In the genomic region with DNA sequence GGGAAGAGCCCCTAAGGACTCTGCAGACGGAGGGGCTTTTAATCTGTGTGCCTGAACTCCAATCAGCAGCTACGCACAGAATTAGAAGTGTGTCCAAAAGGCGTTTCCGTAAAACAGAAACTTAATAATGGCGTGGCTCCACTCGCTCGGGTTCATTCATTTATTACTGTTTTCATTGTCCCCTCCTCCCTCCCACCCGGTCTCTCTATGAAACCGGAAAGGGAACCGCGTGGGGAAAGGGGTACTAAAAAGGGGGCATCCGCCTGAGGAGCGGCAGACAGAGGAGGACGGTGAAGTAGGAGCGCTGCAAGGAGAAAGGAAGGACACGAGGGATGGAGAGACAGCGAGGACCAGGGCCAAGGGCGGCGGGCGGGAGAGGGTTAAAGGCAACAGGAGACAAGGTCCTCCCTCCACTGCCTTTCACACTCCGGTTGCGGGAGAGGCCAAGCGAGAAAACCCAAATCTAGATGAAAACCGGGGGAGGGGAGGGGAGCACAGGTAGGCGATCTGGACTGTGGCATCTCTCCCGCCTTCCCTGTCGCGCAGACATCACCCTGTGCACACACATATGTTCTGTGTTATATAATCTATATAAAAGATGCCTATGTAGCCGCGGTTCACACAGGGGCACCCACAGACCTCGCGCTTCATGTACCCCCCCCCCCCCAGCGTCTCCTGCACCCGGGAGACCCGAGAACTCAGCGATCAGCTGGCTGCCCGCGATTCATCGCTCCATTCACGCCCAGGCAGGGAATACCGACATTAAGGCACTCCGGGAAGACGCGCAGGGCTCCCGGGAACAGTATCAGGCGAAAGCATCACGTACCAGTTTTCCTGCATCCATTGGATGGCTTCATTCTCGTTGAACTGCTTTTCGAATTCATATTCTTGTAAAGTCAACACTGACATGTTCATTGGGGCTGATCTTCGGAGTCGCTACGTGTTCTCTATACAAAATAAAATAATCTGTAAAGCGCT, we compare ENCODE assay signal across 1 cellular context.
A peak's percentile ranks its signal among the peaks of the same experiment; 100 is the strongest.
TF ChIP-seq lines count a peak whose summit lies in the region.

No MANE protein-coding gene starts in this region.

TF ChIP-seq in HEK293, 187 proteins besides CTCF, POLR2A, EP300 and RAD21 (continued from another document and continues in another):
- TF ChIP-seq, protein P1, sequence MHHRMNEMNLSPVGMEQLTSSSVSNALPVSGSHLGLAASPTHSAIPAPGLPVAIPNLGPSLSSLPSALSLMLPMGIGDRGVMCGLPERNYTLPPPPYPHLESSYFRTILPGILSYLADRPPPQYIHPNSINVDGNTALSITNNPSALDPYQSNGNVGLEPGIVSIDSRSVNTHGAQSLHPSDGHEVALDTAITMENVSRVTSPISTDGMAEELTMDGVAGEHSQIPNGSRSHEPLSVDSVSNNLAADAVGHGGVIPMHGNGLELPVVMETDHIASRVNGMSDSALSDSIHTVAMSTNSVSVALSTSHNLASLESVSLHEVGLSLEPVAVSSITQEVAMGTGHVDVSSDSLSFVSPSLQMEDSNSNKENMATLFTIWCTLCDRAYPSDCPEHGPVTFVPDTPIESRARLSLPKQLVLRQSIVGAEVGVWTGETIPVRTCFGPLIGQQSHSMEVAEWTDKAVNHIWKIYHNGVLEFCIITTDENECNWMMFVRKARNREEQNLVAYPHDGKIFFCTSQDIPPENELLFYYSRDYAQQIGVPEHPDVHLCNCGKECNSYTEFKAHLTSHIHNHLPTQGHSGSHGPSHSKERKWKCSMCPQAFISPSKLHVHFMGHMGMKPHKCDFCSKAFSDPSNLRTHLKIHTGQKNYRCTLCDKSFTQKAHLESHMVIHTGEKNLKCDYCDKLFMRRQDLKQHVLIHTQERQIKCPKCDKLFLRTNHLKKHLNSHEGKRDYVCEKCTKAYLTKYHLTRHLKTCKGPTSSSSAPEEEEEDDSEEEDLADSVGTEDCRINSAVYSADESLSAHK (tag by site-specific recombination; IDR thresholded peaks at IDR 0.05) = peak; percentile 44; the same call in 1 of the 2 replicates
- TF ChIP-seq ZNF747 (tag by site-specific recombination; IDR thresholded peaks at IDR 0.05) = no peak
- no peak for TF ChIP-seq ZNF792 (tag by site-specific recombination; IDR thresholded peaks at IDR 0.05)
- TF ChIP-seq ZXDB (tag by site-specific recombination; IDR thresholded peaks at IDR 0.05) = no peak
- TF ChIP-seq PRDM1 (tag by site-specific recombination; IDR thresholded peaks at IDR 0.05) = peak; percentile 70
- TF ChIP-seq ZIC2 (tag by site-specific recombination; IDR thresholded peaks at IDR 0.05) = 0 out of 2 replicates have a peak, but pooled peaks have one; percentile 10
- 0 out of 2 replicates have a peak, but pooled peaks have one; percentile 13 for TF ChIP-seq OVOL3 (tag by site-specific recombination; IDR thresholded peaks at IDR 0.05)
- no peak for TF ChIP-seq ZNF155 (tag by site-specific recombination; IDR thresholded peaks at IDR 0.05)
- no peak for TF ChIP-seq ZNF391 (tag by site-specific recombination; IDR thresholded peaks at IDR 0.05; ENCODE audit: borderline replicate concordance, low read depth)
- TF ChIP-seq, protein P2, sequence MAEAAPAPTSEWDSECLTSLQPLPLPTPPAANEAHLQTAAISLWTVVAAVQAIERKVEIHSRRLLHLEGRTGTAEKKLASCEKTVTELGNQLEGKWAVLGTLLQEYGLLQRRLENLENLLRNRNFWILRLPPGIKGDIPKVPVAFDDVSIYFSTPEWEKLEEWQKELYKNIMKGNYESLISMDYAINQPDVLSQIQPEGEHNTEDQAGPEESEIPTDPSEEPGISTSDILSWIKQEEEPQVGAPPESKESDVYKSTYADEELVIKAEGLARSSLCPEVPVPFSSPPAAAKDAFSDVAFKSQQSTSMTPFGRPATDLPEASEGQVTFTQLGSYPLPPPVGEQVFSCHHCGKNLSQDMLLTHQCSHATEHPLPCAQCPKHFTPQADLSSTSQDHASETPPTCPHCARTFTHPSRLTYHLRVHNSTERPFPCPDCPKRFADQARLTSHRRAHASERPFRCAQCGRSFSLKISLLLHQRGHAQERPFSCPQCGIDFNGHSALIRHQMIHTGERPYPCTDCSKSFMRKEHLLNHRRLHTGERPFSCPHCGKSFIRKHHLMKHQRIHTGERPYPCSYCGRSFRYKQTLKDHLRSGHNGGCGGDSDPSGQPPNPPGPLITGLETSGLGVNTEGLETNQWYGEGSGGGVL (tag by site-specific recombination; IDR thresholded peaks at IDR 0.05) = peak; percentile 57
- no peak for TF ChIP-seq ZNF24 (tag by site-specific recombination; IDR thresholded peaks at IDR 0.05)
- TF ChIP-seq ZNF114 (tag by site-specific recombination; IDR thresholded peaks at IDR 0.05) = no peak
- no peak for TF ChIP-seq ZNF214 (tag by site-specific recombination; IDR thresholded peaks at IDR 0.05; ENCODE audit: borderline replicate concordance)
- TF ChIP-seq, protein P3, sequence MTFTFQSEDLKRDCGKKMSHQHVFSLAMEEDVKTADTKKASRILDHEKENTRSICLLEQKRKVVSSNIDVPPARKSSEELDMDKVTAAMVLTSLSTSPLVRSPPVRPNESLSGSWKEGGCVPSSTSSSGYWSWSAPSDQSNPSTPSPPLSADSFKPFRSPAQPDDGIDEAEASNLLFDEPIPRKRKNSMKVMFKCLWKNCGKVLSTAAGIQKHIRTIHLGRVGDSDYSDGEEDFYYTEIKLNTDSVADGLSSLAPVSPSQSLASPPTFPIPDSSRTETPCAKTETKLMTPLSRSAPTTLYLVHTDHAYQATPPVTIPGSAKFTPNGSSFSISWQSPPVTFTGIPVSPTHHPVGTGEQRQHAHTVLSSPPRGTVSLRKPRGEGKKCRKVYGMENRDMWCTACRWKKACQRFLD (tag by site-specific recombination; IDR thresholded peaks at IDR 0.05) = no peak
- TF ChIP-seq BCL11A (tag by site-specific recombination; IDR thresholded peaks at IDR 0.05; ENCODE audit: low read depth) = no peak
- no peak for TF ChIP-seq ZBTB7A (tag by site-specific recombination; IDR thresholded peaks at IDR 0.05; ENCODE audit: low read depth)
- TF ChIP-seq, protein P4, sequence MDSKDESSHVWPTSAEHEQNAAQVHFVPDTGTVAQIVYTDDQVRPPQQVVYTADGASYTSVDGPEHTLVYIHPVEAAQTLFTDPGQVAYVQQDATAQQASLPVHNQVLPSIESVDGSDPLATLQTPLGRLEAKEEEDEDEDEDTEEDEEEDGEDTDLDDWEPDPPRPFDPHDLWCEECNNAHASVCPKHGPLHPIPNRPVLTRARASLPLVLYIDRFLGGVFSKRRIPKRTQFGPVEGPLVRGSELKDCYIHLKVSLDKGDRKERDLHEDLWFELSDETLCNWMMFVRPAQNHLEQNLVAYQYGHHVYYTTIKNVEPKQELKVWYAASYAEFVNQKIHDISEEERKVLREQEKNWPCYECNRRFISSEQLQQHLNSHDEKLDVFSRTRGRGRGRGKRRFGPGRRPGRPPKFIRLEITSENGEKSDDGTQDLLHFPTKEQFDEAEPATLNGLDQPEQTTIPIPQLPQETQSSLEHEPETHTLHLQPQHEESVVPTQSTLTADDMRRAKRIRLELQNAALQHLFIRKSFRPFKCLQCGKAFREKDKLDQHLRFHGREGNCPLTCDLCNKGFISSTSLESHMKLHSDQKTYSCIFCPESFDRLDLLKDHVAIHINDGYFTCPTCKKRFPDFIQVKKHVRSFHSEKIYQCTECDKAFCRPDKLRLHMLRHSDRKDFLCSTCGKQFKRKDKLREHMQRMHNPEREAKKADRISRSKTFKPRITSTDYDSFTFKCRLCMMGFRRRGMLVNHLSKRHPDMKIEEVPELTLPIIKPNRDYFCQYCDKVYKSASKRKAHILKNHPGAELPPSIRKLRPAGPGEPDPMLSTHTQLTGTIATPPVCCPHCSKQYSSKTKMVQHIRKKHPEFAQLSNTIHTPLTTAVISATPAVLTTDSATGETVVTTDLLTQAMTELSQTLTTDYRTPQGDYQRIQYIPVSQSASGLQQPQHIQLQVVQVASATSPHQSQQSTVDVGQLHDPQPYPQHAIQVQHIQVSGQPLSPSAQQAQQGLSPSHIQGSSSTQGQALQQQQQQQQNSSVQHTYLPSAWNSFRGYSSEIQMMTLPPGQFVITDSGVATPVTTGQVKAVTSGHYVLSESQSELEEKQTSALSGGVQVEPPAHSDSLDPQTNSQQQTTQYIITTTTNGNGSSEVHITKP (tag by site-specific recombination; IDR thresholded peaks at IDR 0.05) = peak; percentile 98
- 0 out of 2 replicates have a peak, but pooled peaks have one; percentile 7 for TF ChIP-seq TCF7L2 (IDR thresholded peaks at IDR 0.05; ENCODE audit: borderline replicate concordance, low read depth, low read length)
- TF ChIP-seq ZNF16 (tag by site-specific recombination; IDR thresholded peaks at IDR 0.05; ENCODE audit: low read depth) = no peak
- TF ChIP-seq YY1 (tag by site-specific recombination; IDR thresholded peaks at IDR 0.05) = no peak
- TF ChIP-seq ZNF48 (tag by site-specific recombination; IDR thresholded peaks at IDR 0.05) = no peak
- TF ChIP-seq ZNF221 (tag by site-specific recombination; IDR thresholded peaks at IDR 0.05; ENCODE audit: borderline replicate concordance) = no peak
- no peak for TF ChIP-seq ZNF302 (tag by site-specific recombination; IDR thresholded peaks at IDR 0.05; ENCODE audit: low read depth)
- TF ChIP-seq ZBTB20 (tag by site-specific recombination; IDR thresholded peaks at IDR 0.05) = peak; percentile 57; the same call in 1 of the 2 replicates
- peak; percentile 87 for TF ChIP-seq ZNF366 (tag by site-specific recombination; conservative IDR thresholded peaks at IDR 0.05)
- TF ChIP-seq KLF16 (tag by site-specific recombination; IDR thresholded peaks at IDR 0.05) = 0 out of 2 replicates have a peak, but pooled peaks have one; percentile 38
- TF ChIP-seq, protein P5, sequence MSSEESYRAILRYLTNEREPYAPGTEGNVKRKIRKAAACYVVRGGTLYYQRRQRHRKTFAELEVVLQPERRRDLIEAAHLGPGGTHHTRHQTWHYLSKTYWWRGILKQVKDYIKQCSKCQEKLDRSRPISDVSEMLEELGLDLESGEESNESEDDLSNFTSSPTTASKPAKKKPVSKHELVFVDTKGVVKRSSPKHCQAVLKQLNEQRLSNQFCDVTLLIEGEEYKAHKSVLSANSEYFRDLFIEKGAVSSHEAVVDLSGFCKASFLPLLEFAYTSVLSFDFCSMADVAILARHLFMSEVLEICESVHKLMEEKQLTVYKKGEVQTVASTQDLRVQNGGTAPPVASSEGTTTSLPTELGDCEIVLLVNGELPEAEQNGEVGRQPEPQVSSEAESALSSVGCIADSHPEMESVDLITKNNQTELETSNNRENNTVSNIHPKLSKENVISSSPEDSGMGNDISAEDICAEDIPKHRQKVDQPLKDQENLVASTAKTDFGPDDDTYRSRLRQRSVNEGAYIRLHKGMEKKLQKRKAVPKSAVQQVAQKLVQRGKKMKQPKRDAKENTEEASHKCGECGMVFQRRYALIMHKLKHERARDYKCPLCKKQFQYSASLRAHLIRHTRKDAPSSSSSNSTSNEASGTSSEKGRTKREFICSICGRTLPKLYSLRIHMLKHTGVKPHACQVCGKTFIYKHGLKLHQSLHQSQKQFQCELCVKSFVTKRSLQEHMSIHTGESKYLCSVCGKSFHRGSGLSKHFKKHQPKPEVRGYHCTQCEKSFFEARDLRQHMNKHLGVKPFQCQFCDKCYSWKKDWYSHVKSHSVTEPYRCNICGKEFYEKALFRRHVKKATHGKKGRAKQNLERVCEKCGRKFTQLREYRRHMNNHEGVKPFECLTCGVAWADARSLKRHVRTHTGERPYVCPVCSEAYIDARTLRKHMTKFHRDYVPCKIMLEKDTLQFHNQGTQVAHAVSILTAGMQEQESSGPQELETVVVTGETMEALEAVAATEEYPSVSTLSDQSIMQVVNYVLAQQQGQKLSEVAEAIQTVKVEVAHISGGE (tag by site-specific recombination; conservative IDR thresholded peaks at IDR 0.05; ENCODE audit: low read depth) = peak; percentile 86
- peak; percentile 33 for TF ChIP-seq ZFHX2 (tag by site-specific recombination; conservative IDR thresholded peaks at IDR 0.05)
- no peak for TF ChIP-seq ZNF274 (IDR thresholded peaks at IDR 0.05; ENCODE audit: low read length)
- TF ChIP-seq ZNF274 (tag by site-specific recombination; IDR thresholded peaks at IDR 0.05; ENCODE audit: borderline replicate concordance) = no peak
- TF ChIP-seq, protein P6, sequence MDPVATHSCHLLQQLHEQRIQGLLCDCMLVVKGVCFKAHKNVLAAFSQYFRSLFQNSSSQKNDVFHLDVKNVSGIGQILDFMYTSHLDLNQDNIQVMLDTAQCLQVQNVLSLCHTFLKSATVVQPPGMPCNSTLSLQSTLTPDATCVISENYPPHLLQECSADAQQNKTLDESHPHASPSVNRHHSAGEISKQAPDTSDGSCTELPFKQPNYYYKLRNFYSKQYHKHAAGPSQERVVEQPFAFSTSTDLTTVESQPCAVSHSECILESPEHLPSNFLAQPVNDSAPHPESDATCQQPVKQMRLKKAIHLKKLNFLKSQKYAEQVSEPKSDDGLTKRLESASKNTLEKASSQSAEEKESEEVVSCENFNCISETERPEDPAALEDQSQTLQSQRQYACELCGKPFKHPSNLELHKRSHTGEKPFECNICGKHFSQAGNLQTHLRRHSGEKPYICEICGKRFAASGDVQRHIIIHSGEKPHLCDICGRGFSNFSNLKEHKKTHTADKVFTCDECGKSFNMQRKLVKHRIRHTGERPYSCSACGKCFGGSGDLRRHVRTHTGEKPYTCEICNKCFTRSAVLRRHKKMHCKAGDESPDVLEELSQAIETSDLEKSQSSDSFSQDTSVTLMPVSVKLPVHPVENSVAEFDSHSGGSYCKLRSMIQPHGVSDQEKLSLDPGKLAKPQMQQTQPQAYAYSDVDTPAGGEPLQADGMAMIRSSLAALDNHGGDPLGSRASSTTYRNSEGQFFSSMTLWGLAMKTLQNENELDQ (tag by site-specific recombination; IDR thresholded peaks at IDR 0.05; ENCODE audit: low read depth) = no peak
- TF ChIP-seq, protein P7, sequence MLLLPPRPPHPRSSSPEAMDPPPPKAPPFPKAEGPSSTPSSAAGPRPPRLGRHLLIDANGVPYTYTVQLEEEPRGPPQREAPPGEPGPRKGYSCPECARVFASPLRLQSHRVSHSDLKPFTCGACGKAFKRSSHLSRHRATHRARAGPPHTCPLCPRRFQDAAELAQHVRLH (tag by site-specific recombination; IDR thresholded peaks at IDR 0.05) = peak; percentile 76
- no peak for TF ChIP-seq ZNF292 (tag by site-specific recombination; IDR thresholded peaks at IDR 0.05; ENCODE audit: borderline replicate concordance, low read depth)
- TF ChIP-seq, protein P8, sequence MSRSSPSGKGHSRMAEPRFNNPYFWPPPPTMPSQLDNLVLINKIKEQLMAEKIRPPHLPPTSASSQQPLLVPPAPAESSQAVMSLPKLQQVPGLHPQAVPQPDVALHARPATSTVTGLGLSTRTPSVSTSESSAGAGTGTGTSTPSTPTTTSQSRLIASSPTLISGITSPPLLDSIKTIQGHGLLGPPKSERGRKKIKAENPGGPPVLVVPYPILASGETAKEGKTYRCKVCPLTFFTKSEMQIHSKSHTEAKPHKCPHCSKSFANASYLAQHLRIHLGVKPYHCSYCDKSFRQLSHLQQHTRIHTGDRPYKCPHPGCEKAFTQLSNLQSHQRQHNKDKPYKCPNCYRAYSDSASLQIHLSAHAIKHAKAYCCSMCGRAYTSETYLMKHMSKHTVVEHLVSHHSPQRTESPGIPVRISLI (tag by site-specific recombination; IDR thresholded peaks at IDR 0.05) = no peak
- peak; percentile 90 for TF ChIP-seq SCRT2 (tag by site-specific recombination; IDR thresholded peaks at IDR 0.05)
- TF ChIP-seq ZNF335 (tag by site-specific recombination; conservative IDR thresholded peaks at IDR 0.05) = peak; percentile 68
- TF ChIP-seq ZNF266 (tag by site-specific recombination; IDR thresholded peaks at IDR 0.05; ENCODE audit: low read depth) = no peak
- no peak for TF ChIP-seq ZNF629 (tag by site-specific recombination; IDR thresholded peaks at IDR 0.05)
- TF ChIP-seq ZNF830 (tag by site-specific recombination; IDR thresholded peaks at IDR 0.05; ENCODE audit: low read depth) = no peak
- no peak for TF ChIP-seq ZNF501 (tag by site-specific recombination; IDR thresholded peaks at IDR 0.05)
- TF ChIP-seq ZBTB17 (tag by site-specific recombination; IDR thresholded peaks at IDR 0.05) = peak; percentile 83
